Comparison of ENCODE assay signal across 23 cellular contexts in the genomic region with DNA sequence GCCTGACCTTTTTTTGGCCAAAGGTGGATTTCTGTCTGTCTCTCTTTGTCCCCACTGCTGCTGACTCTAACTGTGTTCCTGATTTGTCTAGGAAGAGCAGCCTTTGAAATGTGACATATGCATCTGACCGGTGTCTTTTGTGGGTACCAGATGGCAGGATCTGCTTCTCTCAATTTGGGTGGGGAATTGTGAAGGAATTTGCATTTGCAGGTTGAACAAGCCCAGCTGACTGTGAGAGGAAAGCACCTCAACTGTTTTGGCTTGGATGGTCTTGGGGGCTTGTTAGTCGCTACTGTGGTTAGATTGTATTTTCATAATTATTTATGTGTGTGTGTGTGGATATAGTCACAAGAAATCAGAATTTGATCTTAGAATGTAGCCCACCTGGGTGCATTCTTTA.
"Had no signal": no experiment of that assay in that cellular context is flagged by ENCODE, and none has a peak within 500 bp of the region (broad histone marks: within the 10 kb centered on the region; RNA-seq: fewer than 3 reads in every experiment).

No MANE protein-coding gene starts in this region.

- H3K36me3 ChIP-seq: adrenal gland had no signal

- H3K4me1 ChIP-seq: adrenal gland had no signal

- H3K27ac ChIP-seq: adrenal gland had no signal

- H3K27me3 ChIP-seq: adrenal gland had no signal

- DNase-seq: activated CD4-positive, alpha-beta memory T cell treated with anti-CD3 and anti-CD28 coated beads for 36 hours; activated CD4-positive, alpha-beta T cell treated with anti-CD3 and anti-CD28 coated beads, Interleukin-2, amount 10 ng/mL, durations not matched to agents 7 days and 5 days; activated CD4-positive, CD25-positive, alpha-beta regulatory T cell; activated CD8-positive, alpha-beta memory T cell treated with anti-CD3 and anti-CD28 coated beads for 24 hours; activated effector memory CD4-positive, alpha-beta T cell treated with anti-CD3 and anti-CD28 coated beads, Interleukin-2, amount 50 U/mL, for 16 hours; activated naive CD4-positive, alpha-beta T cell treated with anti-CD3 and anti-CD28 coated beads for 36 hours; activated naive CD8-positive, alpha-beta T cell treated with anti-CD3 and anti-CD28 coated beads, Interleukin-2, amount 10 ng/mL, durations not matched to agents 7 days and 5 days; activated T-cell treated with anti-CD3 and anti-CD28 coated beads, Interleukin-2, amount 50 U/mL, for 4 hours; adrenal gland; anterior cingulate cortex; cerebellar nuclear complex; KBM-7; MM.1S; NCI-H1105 treated with DMSO at 0.1 percent for 48 hours; NCI-H1436 treated with DMSO at 0.1 percent for 48 hours; NCI-H187; NCI-H2081; NCI-H510A treated with DMSO at 0.1 percent for 48 hours; NCI-H69; NK-92 treated with Interleukin-12 subunit alpha and Interleukin-12 subunit beta, amount 100 ng/mL, for 24 hours; SIG-M5; T-helper 17 cell; T1000 had no signal

- H3K4me3 ChIP-seq: adrenal gland had no signal

- H3K4me1 Mint-ChIP-seq: activated CD4-positive, alpha-beta T cell treated with anti-CD3 and anti-CD28 coated beads, Interleukin-2, amount 10 ng/mL, durations not matched to agents 7 days and 5 days; T-helper 17 cell had no signal

- H3K36me3 Mint-ChIP-seq: activated CD4-positive, alpha-beta memory T cell treated with anti-CD3 and anti-CD28 coated beads for 36 hours had no signal

- H3K27me3 Mint-ChIP-seq: activated CD4-positive, alpha-beta memory T cell treated with anti-CD3 and anti-CD28 coated beads for 36 hours; activated CD4-positive, alpha-beta T cell treated with anti-CD3 and anti-CD28 coated beads, Interleukin-2, amount 10 ng/mL, durations not matched to agents 7 days and 5 days; activated naive CD8-positive, alpha-beta T cell treated with anti-CD3 and anti-CD28 coated beads, Interleukin-2, amount 10 ng/mL, durations not matched to agents 7 days and 5 days; T-helper 17 cell had no signal

- H3K4me3 Mint-ChIP-seq: activated CD4-positive, alpha-beta memory T cell treated with anti-CD3 and anti-CD28 coated beads for 36 hours; activated CD4-positive, alpha-beta T cell treated with anti-CD3 and anti-CD28 coated beads, Interleukin-2, amount 10 ng/mL, durations not matched to agents 7 days and 5 days; activated naive CD4-positive, alpha-beta T cell treated with anti-CD3 and anti-CD28 coated beads for 36 hours; activated naive CD8-positive, alpha-beta T cell treated with anti-CD3 and anti-CD28 coated beads, Interleukin-2, amount 10 ng/mL, durations not matched to agents 7 days and 5 days; activated T-cell treated with anti-CD3 and anti-CD28 coated beads, Interleukin-2, amount 50 U/mL, for 4 hours; T-helper 17 cell had no signal

- ATAC-seq: activated T-cell treated with anti-CD3 and anti-CD28 coated beads, Interleukin-2, amount 50 U/mL, for 4 hours; T-helper 17 cell had no signal

- H3K27ac Mint-ChIP-seq: activated CD4-positive, alpha-beta memory T cell treated with anti-CD3 and anti-CD28 coated beads for 36 hours; activated CD4-positive, alpha-beta T cell treated with anti-CD3 and anti-CD28 coated beads, Interleukin-2, amount 10 ng/mL, durations not matched to agents 7 days and 5 days; activated naive CD4-positive, alpha-beta T cell treated with anti-CD3 and anti-CD28 coated beads for 36 hours; activated naive CD8-positive, alpha-beta T cell treated with anti-CD3 and anti-CD28 coated beads, Interleukin-2, amount 10 ng/mL, durations not matched to agents 7 days and 5 days; T-helper 17 cell had no signal

- H3K9me3 Mint-ChIP-seq: activated CD4-positive, alpha-beta memory T cell treated with anti-CD3 and anti-CD28 coated beads for 36 hours; activated CD4-positive, alpha-beta T cell treated with anti-CD3 and anti-CD28 coated beads, Interleukin-2, amount 10 ng/mL, durations not matched to agents 7 days and 5 days; activated naive CD4-positive, alpha-beta T cell treated with anti-CD3 and anti-CD28 coated beads for 36 hours; activated T-cell treated with anti-CD3 and anti-CD28 coated beads, Interleukin-2, amount 50 U/mL, for 4 hours had no signal
